ENCODE assay signal across 17 cellular contexts in the genomic region with DNA sequence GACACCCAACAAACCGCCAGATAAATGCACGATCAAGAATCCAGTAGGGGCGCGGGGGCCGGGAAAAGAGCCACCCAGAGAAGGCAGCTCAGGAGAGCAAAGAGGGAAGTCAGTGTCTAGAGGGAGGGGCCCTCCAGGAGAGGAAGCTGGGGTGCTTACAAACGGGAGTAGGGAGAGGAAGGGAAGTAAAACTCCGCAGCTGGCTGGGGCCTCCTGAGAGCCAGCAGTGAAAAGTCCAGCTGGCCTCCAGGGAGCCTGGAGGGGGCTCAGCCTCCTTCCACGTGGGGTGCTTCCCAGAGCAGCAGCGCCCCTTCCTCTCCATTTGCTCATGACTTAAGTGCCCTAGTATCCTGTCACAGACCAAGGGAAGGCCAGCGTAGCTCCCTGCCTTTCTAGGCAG. TPM values are rescaled to one million over a fixed set of nuclear protein-coding genes. Genes with fewer than 3 reads are reported as not detected.
DNase-seq lines count a peak whose midpoint lies in the region; ATAC-seq and TF ChIP-seq lines count a peak whose summit lies in the region.
"Had no signal": no experiment of that assay in that cellular context is flagged by ENCODE, and none has a peak within 500 bp of the region (broad histone marks: within the 10 kb centered on the region; RNA-seq: fewer than 3 reads in every experiment).

No MANE protein-coding gene starts in this region.

- peak overlapping the region in 1 of 4 donors; percentile 55 for H3K27ac ChIP-seq in body of pancreas

- TF ChIP-seq POLR2A in body of pancreas (IDR thresholded peaks at IDR 0.05): no peak

- H3K36me3 ChIP-seq in body of pancreas (replicated peaks in 1 of 2; ENCODE audit: insufficient read depth in 1 of 2, low read depth in 2 of 2): peaks cover 26 to 33% of the 10 kb centered on the region in 2 donors

- H3K9me3 Mint-ChIP-seq in CD14-positive monocyte (peaks cover 0 to 2% (median 0%) of the 10 kb centered on the region in 7 donors), naive B cell (no peaks in the 10 kb centered on the region)
- H3K9me3 Mint-ChIP-seq: activated CD4-positive, alpha-beta memory T cell treated with anti-CD3 and anti-CD28 coated beads for 36 hours had no signal

- H3K4me3 Mint-ChIP-seq in CD14-positive monocyte (peak overlapping the region; percentile 59 to 73), naive B cell (peak overlapping the region in 5 of 8 donors; percentile 4 to 62 (median 45))
- H3K4me3 Mint-ChIP-seq: activated CD4-positive, alpha-beta memory T cell treated with anti-CD3 and anti-CD28 coated beads for 36 hours had no signal

- H3K27me3 Mint-ChIP-seq in CD14-positive monocyte (ENCODE audit: low read depth in 3 of 3): no peaks in the 10 kb centered on the region
- H3K27me3 Mint-ChIP-seq in naive B cell: no peaks in the 10 kb centered on the region
- H3K27me3 Mint-ChIP-seq: activated CD4-positive, alpha-beta memory T cell treated with anti-CD3 and anti-CD28 coated beads for 36 hours had no signal

- H3K4me1 ChIP-seq in body of pancreas: no peaks in the 10 kb centered on the region

- DNase-seq in CD14-positive monocyte (ENCODE audit: low spot score): peak; percentile 78
- DNase-seq in MV-4-11 (lab: John Stamatoyannopoulos, UW): peak; percentile 94
- DNase-seq in body of pancreas: peak in 1 of 4 donors; percentile 57
- DNase-seq in naive B cell: no peak
- DNase-seq in HT-29 (ENCODE audit: low spot score): no peak
- DNase-seq: activated CD4-positive, alpha-beta memory T cell treated with anti-CD3 and anti-CD28 coated beads for 36 hours; activated naive CD4-positive, alpha-beta T cell treated with Interleukin-2 at 50 U/mL for 16 hours; cerebellar nuclear complex; HCEC 1CT; NCI-H2081; NCI-H82; SK-N-SH; stimulated activated CD4-positive, alpha-beta T cell treated with anti-CD3 and anti-CD28 coated beads, Interleukin-4, amount 100 ng/mL, for 4 hours had no signal

- H3K27ac Mint-ChIP-seq in CD14-positive monocyte: peak overlapping the region; percentile 86 to 94 (median 92)
- peak overlapping the region in 5 of 6 donors; percentile 81 to 97 (median 91) for H3K27ac Mint-ChIP-seq in naive B cell
- H3K27ac Mint-ChIP-seq: activated CD4-positive, alpha-beta memory T cell treated with anti-CD3 and anti-CD28 coated beads for 36 hours had no signal

- H3K9me3 ChIP-seq in body of pancreas: no peaks in the 10 kb centered on the region
- H3K9me3 ChIP-seq: esophagus muscularis mucosa, SK-N-SH had no signal

- ATAC-seq in body of pancreas (peak; percentile 16), naive B cell (ENCODE audit: low read depth in 2 of 2) (peak; percentile 43 to 57), GM19395 (IDR thresholded peaks at IDR 0.05; ENCODE audit: unreplicated experiment) (no peak), GM21381 (IDR thresholded peaks at IDR 0.05; ENCODE audit: unreplicated experiment) (no peak), GM21717 (IDR thresholded peaks at IDR 0.05; ENCODE audit: unreplicated experiment) (no peak)

- H3K36me3 Mint-ChIP-seq in CD14-positive monocyte (peaks cover 63 to 88% of the 10 kb centered on the region in 2 donors), naive B cell (peaks cover 3 to 40% of the 10 kb centered on the region in 2 donors)

- no peak overlapping the region for H3K4me3 ChIP-seq in body of pancreas
- H3K4me3 ChIP-seq: esophagus muscularis mucosa had no signal

- H3K4me1 Mint-ChIP-seq in CD14-positive monocyte (peaks cover 62% of the 10 kb centered on the region), naive B cell (peaks cover 28 to 48% (median 43%) of the 10 kb centered on the region in 3 donors)

- intact Hi-C loops in CD14-positive monocyte (cut with micrococcal nuclease): loop anchor here in 1 of 2 donors (5.0 kb wide), 2 partner anchors 67 to 83 kb away; a partner anchor contains a TSS
- intact Hi-C loops in body of pancreas (cut with DNase I): no loop called here

- H3K27me3 ChIP-seq in body of pancreas: no peaks in the 10 kb centered on the region
- H3K27me3 ChIP-seq: esophagus muscularis mucosa had no signal

- WGBS in body of pancreas, 2 donors: 84 to 86% methylated on average over 9 to 10 of the region's 10 CpGs

- no peak for TF ChIP-seq CTCF in CD14-positive monocyte (IDR thresholded peaks at IDR 0.05)
- TF ChIP-seq CTCF in body of pancreas (IDR thresholded peaks at IDR 0.05): no peak

RNA-seq across cellular contexts. Expression of a gene that starts 51.8 kb away (rescaled TPM):
- polyA plus RNA-seq in CD14-positive monocyte: 10 to 100 TPM; 51.3 to 56.7 TPM
- total RNA-seq in body of pancreas: 10 to 100 TPM; 14.5 to 34.6 TPM
- polyA plus RNA-seq in naive B cell (ENCODE audit: low read depth in 6 of 6): 10 to 100 TPM; 17.4 to 25.8 (median 22.3) TPM
- total RNA-seq in HT-29 (2014; rRNA removed; shearing (Covaris generic)): 30.7 and 34.0 TPM in 2 replicates

Comparison
In these comparisons a context has a peak if more than half of its experiments do, and no peak if none do; other contexts are left out.
1. DNase-seq: peak in CD14-positive monocyte (single experiment) and MV-4-11 (single experiment); none in naive B cell (single experiment) and HT-29 (single experiment).
2. ATAC-seq: peak in body of pancreas (single experiment) and naive B cell (2 of 2); none in GM19395 (single experiment), GM21381 (single experiment) and GM21717 (single experiment).